1 cellular context compared by ENCODE assay signal in genomic region chr17:19707728-19708221, GRCh38.
TF ChIP-seq lines count a peak whose summit lies in the region.

No MANE protein-coding gene starts in this region.

TF ChIP-seq in H1, 55 proteins besides CTCF, POLR2A, EP300 and RAD21:
- TF ChIP-seq TCF12 (IDR thresholded peaks at IDR 0.05; ENCODE audit: low read depth, low read length) = no peak
- TF ChIP-seq ASH2L (IDR thresholded peaks at IDR 0.05; ENCODE audit: low read length) = no peak
- no peak for TF ChIP-seq BRCA1 (IDR thresholded peaks at IDR 0.05; ENCODE audit: low read depth, low read length)
- TF ChIP-seq, protein P1, sequence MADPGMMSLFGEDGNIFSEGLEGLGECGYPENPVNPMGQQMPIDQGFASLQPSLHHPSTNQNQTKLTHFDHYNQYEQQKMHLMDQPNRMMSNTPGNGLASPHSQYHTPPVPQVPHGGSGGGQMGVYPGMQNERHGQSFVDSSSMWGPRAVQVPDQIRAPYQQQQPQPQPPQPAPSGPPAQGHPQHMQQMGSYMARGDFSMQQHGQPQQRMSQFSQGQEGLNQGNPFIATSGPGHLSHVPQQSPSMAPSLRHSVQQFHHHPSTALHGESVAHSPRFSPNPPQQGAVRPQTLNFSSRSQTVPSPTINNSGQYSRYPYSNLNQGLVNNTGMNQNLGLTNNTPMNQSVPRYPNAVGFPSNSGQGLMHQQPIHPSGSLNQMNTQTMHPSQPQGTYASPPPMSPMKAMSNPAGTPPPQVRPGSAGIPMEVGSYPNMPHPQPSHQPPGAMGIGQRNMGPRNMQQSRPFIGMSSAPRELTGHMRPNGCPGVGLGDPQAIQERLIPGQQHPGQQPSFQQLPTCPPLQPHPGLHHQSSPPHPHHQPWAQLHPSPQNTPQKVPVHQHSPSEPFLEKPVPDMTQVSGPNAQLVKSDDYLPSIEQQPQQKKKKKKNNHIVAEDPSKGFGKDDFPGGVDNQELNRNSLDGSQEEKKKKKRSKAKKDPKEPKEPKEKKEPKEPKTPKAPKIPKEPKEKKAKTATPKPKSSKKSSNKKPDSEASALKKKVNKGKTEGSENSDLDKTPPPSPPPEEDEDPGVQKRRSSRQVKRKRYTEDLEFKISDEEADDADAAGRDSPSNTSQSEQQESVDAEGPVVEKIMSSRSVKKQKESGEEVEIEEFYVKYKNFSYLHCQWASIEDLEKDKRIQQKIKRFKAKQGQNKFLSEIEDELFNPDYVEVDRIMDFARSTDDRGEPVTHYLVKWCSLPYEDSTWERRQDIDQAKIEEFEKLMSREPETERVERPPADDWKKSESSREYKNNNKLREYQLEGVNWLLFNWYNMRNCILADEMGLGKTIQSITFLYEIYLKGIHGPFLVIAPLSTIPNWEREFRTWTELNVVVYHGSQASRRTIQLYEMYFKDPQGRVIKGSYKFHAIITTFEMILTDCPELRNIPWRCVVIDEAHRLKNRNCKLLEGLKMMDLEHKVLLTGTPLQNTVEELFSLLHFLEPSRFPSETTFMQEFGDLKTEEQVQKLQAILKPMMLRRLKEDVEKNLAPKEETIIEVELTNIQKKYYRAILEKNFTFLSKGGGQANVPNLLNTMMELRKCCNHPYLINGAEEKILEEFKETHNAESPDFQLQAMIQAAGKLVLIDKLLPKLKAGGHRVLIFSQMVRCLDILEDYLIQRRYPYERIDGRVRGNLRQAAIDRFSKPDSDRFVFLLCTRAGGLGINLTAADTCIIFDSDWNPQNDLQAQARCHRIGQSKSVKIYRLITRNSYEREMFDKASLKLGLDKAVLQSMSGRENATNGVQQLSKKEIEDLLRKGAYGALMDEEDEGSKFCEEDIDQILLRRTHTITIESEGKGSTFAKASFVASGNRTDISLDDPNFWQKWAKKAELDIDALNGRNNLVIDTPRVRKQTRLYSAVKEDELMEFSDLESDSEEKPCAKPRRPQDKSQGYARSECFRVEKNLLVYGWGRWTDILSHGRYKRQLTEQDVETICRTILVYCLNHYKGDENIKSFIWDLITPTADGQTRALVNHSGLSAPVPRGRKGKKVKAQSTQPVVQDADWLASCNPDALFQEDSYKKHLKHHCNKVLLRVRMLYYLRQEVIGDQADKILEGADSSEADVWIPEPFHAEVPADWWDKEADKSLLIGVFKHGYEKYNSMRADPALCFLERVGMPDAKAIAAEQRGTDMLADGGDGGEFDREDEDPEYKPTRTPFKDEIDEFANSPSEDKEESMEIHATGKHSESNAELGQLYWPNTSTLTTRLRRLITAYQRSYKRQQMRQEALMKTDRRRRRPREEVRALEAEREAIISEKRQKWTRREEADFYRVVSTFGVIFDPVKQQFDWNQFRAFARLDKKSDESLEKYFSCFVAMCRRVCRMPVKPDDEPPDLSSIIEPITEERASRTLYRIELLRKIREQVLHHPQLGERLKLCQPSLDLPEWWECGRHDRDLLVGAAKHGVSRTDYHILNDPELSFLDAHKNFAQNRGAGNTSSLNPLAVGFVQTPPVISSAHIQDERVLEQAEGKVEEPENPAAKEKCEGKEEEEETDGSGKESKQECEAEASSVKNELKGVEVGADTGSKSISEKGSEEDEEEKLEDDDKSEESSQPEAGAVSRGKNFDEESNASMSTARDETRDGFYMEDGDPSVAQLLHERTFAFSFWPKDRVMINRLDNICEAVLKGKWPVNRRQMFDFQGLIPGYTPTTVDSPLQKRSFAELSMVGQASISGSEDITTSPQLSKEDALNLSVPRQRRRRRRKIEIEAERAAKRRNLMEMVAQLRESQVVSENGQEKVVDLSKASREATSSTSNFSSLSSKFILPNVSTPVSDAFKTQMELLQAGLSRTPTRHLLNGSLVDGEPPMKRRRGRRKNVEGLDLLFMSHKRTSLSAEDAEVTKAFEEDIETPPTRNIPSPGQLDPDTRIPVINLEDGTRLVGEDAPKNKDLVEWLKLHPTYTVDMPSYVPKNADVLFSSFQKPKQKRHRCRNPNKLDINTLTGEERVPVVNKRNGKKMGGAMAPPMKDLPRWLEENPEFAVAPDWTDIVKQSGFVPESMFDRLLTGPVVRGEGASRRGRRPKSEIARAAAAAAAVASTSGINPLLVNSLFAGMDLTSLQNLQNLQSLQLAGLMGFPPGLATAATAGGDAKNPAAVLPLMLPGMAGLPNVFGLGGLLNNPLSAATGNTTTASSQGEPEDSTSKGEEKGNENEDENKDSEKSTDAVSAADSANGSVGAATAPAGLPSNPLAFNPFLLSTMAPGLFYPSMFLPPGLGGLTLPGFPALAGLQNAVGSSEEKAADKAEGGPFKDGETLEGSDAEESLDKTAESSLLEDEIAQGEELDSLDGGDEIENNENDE (IDR thresholded peaks at IDR 0.05; ENCODE audit: insufficient replicate concordance, low read length) = no peak
- no peak for TF ChIP-seq TEAD4 (IDR thresholded peaks at IDR 0.05; ENCODE audit: low read depth, low read length)
- TF ChIP-seq CREB1 (IDR thresholded peaks at IDR 0.05) = no peak
- TF ChIP-seq HDAC2 (IDR thresholded peaks at IDR 0.05; ENCODE audit: borderline replicate concordance in 1 of 2, low read depth in 2 of 2, low read length in 2 of 2) = no peak
- no peak for TF ChIP-seq E2F6 (IDR thresholded peaks at IDR 0.05)
- TF ChIP-seq BCL11A (IDR thresholded peaks at IDR 0.05; ENCODE audit: low read depth in 2 of 2, low read length in 2 of 2) = no peak
- no peak for TF ChIP-seq POU5F1 (IDR thresholded peaks at IDR 0.05; ENCODE audit: low read depth, low read length)
- no peak for TF ChIP-seq NANOG (IDR thresholded peaks at IDR 0.05; ENCODE audit: insufficient read depth, low read depth, low read length, poor library complexity, severe bottlenecking)
- TF ChIP-seq BACH1 (IDR thresholded peaks at IDR 0.05; ENCODE audit: low read length) = no peak
- no peak for TF ChIP-seq USF2 (IDR thresholded peaks at IDR 0.05; ENCODE audit: low read length)
- no peak for TF ChIP-seq PHF8 (conservative IDR thresholded peaks at IDR 0.05; ENCODE audit: low read depth, low read length)
- no peak for TF ChIP-seq GTF2F1 (IDR thresholded peaks at IDR 0.05; ENCODE audit: borderline replicate concordance, low read depth, low read length)
- no peak for TF ChIP-seq SIX5 (IDR thresholded peaks at IDR 0.05; ENCODE audit: low read depth, low read length)
- TF ChIP-seq SRF (IDR thresholded peaks at IDR 0.05; ENCODE audit: low read depth, low read length) = no peak
- no peak for TF ChIP-seq SUZ12 (IDR thresholded peaks at IDR 0.05; ENCODE audit: low read length)
- no peak for TF ChIP-seq JUND (IDR thresholded peaks at IDR 0.05; ENCODE audit: low read length)
- no peak for TF ChIP-seq GABPA (IDR thresholded peaks at IDR 0.05; ENCODE audit: borderline replicate concordance, insufficient read depth, low read length)
